In the genomic region with DNA sequence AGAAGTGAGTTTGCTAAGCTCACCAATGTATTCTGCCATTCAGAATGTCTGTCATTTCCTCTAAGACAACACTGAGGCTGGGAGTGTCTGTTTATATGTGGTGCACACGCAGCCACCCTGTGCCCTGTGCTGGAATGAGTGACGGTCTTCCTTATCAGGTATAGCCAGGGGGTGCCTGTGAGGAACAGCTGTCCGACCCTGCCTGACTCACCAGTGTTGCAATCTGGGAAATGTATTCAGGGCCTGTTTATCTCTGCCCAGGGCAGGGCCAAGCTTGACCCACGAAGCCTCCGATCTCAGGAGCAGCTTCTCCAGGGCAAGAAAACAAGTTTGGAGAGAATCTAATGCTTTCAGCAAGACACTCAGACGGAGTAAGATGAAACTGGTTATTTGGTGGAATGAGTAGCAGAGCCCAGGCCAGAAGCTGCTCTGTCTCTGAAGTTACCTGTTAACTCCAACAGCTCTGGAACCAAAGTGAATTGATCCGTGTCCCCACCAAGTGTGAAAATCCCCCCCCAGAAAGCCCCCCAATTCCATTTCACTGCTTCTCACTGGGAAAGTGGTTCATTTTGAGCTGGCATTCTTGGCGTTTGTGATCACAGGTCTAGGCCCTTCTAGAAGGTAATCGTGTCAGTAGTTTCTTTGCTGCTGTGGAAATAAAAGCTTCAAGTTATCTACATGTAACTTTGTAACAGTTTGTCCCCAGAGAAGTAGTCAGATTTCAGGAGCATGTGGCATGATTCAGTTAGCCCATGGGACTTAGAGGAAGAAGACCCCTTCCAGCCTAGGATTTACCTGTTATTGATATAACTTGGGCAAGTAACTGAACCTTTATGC, we compare ENCODE assay signal across 1 cellular context.
TF ChIP-seq lines count a peak whose summit lies in the region.

No MANE protein-coding gene starts in this region.

TF ChIP-seq in HepG2, 621 proteins besides CTCF, POLR2A, EP300 and RAD21 (continued from another document and continues in another):
- TF ChIP-seq HNF1B (CRISPR knock-in tag; IDR thresholded peaks at IDR 0.05) (peak; percentile 86), FOSL2 (CRISPR knock-in tag; IDR thresholded peaks at IDR 0.05) (peak; percentile 99), SALL1 (CRISPR knock-in tag; IDR thresholded peaks at IDR 0.05) (peak; percentile 88), IRX3 (CRISPR knock-in tag; IDR thresholded peaks at IDR 0.05; ENCODE audit: borderline replicate concordance, low read depth) (no peak), RXRB (CRISPR knock-in tag; IDR thresholded peaks at IDR 0.05; ENCODE audit: borderline replicate concordance) (peak; percentile 73; the same call in 1 of the 2 replicates), SMAD1 (CRISPR knock-in tag; IDR thresholded peaks at IDR 0.05; ENCODE audit: borderline replicate concordance, low read depth) (no peak), ZNF143 (CRISPR knock-in tag; IDR thresholded peaks at IDR 0.05) (peak; percentile 78), KDM2A (CRISPR knock-in tag; IDR thresholded peaks at IDR 0.05; ENCODE audit: borderline replicate concordance, low read depth) (peak; percentile 70; the same call in 1 of the 2 replicates), ZBTB21 (CRISPR knock-in tag; IDR thresholded peaks at IDR 0.05) (0 out of 2 replicates have a peak, but pooled peaks have one; percentile 15), FOXA3 (CRISPR knock-in tag; IDR thresholded peaks at IDR 0.05) (peak; percentile 68), NCOA2 (CRISPR knock-in tag; IDR thresholded peaks at IDR 0.05) (peak; percentile 20; the same call in 1 of the 2 replicates), STAT6 (CRISPR knock-in tag; IDR thresholded peaks at IDR 0.05; ENCODE audit: borderline replicate concordance) (no peak), CHCHD3 (CRISPR knock-in tag; IDR thresholded peaks at IDR 0.05) (no peak), NFKBIZ (CRISPR knock-in tag; IDR thresholded peaks at IDR 0.05) (0 out of 2 replicates have a peak, but pooled peaks have one; percentile 23), GTF2F1 (IDR thresholded peaks at IDR 0.05; ENCODE audit: low read length) (no peak), ZNF775 (CRISPR knock-in tag; IDR thresholded peaks at IDR 0.05; ENCODE audit: borderline replicate concordance) (no peak), SIN3A (IDR thresholded peaks at IDR 0.05; ENCODE audit: borderline replicate concordance, low read depth, low read length) (peak; percentile 60; the same call in 1 of the 2 replicates), ZBTB20 (CRISPR knock-in tag; IDR thresholded peaks at IDR 0.05; ENCODE audit: borderline replicate concordance, low read depth) (peak; percentile 47; the same call in 1 of the 2 replicates), ZNF790 (CRISPR knock-in tag; IDR thresholded peaks at IDR 0.05; ENCODE audit: borderline replicate concordance) (no peak), POLR2G (IDR thresholded peaks at IDR 0.05; ENCODE audit: low read depth, low read length) (peak; percentile 48; the same call in 1 of the 2 replicates), DMAP1 (CRISPR knock-in tag; IDR thresholded peaks at IDR 0.05) (no peak), GATAD2A (CRISPR knock-in tag; IDR thresholded peaks at IDR 0.05) (peak; percentile 76), MYC (CRISPR knock-in tag; IDR thresholded peaks at IDR 0.05; ENCODE audit: borderline replicate concordance) (peak; percentile 35; the same call in 1 of the 2 replicates), GATA4 (IDR thresholded peaks at IDR 0.05; ENCODE audit: borderline replicate concordance, low read depth) (peak; percentile 47; the same call in 1 of the 2 replicates), NR2C2 (CRISPR knock-in tag; IDR thresholded peaks at IDR 0.05; ENCODE audit: borderline replicate concordance) (peak; percentile 50; the same call in 1 of the 2 replicates), ASH2L (IDR thresholded peaks at IDR 0.05; ENCODE audit: insufficient read length, low read depth, low read length) (no peak), MXI1 (IDR thresholded peaks at IDR 0.05; ENCODE audit: borderline replicate concordance, low read depth, low read length) (peak; percentile 29; the same call in 1 of the 3 replicates), FOXA1 (IDR thresholded peaks at IDR 0.05) (no peak), FOXA1 (CRISPR knock-in tag; IDR thresholded peaks at IDR 0.05) (peak; percentile 49; the same call in 1 of the 2 replicates), ZNF234 (CRISPR knock-in tag; conservative IDR thresholded peaks at IDR 0.05) (no peak), TP53 (CRISPR knock-in tag; conservative IDR thresholded peaks at IDR 0.05) (0 out of 2 replicates have a peak, but pooled peaks have one; percentile 41), SRF (IDR thresholded peaks at IDR 0.05; ENCODE audit: low read depth, low read length) (no peak), SPEN (CRISPR knock-in tag; IDR thresholded peaks at IDR 0.05; ENCODE audit: low read depth) (peak; percentile 70)
- TF ChIP-seq, protein P1, sequence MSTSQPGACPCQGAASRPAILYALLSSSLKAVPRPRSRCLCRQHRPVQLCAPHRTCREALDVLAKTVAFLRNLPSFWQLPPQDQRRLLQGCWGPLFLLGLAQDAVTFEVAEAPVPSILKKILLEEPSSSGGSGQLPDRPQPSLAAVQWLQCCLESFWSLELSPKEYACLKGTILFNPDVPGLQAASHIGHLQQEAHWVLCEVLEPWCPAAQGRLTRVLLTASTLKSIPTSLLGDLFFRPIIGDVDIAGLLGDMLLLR (CRISPR knock-in tag; IDR thresholded peaks at IDR 0.05) = no peak
- TF ChIP-seq, protein P2, sequence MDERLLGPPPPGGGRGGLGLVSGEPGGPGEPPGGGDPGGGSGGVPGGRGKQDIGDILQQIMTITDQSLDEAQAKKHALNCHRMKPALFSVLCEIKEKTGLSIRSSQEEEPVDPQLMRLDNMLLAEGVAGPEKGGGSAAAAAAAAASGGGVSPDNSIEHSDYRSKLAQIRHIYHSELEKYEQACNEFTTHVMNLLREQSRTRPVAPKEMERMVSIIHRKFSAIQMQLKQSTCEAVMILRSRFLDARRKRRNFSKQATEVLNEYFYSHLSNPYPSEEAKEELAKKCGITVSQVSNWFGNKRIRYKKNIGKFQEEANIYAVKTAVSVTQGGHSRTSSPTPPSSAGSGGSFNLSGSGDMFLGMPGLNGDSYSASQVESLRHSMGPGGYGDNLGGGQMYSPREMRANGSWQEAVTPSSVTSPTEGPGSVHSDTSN (CRISPR knock-in tag; IDR thresholded peaks at IDR 0.05) = peak; percentile 59; the same call in 1 of the 2 replicates
- TF ChIP-seq, protein P3, sequence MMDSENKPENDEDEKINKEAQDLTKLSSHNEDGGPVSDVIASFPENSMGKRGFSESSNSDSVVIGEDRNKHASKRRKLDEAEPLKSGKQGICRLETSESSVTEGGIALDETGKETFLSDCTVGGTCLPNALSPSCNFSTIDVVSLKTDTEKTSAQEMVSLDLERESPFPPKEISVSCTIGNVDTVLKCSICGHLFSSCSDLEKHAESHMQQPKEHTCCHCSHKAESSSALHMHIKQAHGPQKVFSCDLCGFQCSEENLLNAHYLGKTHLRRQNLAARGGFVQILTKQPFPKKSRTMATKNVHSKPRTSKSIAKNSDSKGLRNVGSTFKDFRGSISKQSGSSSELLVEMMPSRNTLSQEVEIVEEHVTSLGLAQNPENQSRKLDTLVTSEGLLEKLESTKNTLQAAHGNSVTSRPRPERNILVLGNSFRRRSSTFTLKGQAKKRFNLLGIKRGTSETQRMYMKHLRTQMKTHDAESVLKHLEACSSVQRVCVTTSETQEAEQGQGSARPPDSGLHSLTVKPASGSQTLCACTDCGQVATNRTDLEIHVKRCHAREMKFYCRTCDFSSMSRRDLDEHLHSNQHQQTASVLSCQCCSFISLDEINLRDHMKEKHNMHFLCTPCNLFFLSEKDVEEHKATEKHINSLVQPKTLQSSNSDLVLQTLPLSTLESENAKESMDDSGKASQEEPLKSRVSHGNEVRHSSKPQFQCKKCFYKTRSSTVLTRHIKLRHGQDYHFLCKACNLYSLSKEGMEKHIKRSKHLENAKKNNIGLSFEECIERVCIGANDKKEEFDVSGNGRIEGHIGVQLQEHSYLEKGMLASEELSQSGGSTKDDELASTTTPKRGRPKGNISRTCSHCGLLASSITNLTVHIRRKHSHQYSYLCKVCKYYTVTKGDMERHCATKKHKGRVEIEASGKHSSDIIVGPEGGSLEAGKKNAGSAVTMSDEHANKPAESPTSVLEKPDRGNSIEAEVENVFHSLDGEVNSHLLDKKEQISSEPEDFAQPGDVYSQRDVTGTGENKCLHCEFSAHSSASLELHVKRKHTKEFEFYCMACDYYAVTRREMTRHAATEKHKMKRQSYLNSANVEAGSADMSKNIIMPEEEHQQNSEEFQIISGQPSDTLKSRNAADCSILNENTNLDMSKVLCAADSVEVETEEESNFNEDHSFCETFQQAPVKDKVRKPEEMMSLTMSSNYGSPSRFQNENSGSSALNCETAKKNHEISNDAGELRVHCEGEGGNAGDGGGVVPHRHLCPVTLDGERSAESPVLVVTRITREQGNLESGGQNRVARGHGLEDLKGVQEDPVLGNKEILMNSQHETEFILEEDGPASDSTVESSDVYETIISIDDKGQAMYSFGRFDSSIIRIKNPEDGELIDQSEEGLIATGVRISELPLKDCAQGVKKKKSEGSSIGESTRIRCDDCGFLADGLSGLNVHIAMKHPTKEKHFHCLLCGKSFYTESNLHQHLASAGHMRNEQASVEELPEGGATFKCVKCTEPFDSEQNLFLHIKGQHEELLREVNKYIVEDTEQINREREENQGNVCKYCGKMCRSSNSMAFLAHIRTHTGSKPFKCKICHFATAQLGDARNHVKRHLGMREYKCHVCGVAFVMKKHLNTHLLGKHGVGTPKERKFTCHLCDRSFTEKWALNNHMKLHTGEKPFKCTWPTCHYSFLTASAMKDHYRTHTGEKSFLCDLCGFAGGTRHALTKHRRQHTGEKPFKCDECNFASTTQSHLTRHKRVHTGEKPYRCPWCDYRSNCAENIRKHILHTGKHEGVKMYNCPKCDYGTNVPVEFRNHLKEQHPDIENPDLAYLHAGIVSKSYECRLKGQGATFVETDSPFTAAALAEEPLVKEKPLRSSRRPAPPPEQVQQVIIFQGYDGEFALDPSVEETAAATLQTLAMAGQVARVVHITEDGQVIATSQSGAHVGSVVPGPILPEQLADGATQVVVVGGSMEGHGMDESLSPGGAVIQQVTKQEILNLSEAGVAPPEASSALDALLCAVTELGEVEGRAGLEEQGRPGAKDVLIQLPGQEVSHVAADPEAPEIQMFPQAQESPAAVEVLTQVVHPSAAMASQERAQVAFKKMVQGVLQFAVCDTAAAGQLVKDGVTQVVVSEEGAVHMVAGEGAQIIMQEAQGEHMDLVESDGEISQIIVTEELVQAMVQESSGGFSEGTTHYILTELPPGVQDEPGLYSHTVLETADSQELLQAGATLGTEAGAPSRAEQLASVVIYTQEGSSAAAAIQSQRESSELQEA (CRISPR knock-in tag; IDR thresholded peaks at IDR 0.05; ENCODE audit: not compliant biosample characterization) = no peak
- TF ChIP-seq, protein P4, sequence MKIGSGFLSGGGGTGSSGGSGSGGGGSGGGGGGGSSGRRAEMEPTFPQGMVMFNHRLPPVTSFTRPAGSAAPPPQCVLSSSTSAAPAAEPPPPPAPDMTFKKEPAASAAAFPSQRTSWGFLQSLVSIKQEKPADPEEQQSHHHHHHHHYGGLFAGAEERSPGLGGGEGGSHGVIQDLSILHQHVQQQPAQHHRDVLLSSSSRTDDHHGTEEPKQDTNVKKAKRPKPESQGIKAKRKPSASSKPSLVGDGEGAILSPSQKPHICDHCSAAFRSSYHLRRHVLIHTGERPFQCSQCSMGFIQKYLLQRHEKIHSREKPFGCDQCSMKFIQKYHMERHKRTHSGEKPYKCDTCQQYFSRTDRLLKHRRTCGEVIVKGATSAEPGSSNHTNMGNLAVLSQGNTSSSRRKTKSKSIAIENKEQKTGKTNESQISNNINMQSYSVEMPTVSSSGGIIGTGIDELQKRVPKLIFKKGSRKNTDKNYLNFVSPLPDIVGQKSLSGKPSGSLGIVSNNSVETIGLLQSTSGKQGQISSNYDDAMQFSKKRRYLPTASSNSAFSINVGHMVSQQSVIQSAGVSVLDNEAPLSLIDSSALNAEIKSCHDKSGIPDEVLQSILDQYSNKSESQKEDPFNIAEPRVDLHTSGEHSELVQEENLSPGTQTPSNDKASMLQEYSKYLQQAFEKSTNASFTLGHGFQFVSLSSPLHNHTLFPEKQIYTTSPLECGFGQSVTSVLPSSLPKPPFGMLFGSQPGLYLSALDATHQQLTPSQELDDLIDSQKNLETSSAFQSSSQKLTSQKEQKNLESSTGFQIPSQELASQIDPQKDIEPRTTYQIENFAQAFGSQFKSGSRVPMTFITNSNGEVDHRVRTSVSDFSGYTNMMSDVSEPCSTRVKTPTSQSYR (CRISPR knock-in tag; IDR thresholded peaks at IDR 0.05; ENCODE audit: borderline replicate concordance) = 0 out of 2 replicates have a peak, but pooled peaks have one; percentile 36
- TF ChIP-seq, protein P5, sequence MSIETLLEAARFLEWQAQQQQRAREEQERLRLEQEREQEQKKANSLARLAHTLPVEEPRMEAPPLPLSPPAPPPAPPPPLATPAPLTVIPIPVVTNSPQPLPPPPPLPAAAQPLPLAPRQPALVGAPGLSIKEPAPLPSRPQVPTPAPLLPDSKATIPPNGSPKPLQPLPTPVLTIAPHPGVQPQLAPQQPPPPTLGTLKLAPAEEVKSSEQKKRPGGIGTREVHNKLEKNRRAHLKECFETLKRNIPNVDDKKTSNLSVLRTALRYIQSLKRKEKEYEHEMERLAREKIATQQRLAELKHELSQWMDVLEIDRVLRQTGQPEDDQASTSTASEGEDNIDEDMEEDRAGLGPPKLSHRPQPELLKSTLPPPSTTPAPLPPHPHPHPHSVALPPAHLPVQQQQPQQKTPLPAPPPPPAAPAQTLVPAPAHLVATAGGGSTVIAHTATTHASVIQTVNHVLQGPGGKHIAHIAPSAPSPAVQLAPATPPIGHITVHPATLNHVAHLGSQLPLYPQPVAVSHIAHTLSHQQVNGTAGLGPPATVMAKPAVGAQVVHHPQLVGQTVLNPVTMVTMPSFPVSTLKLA (IDR thresholded peaks at IDR 0.05) = 0 out of 2 replicates have a peak, but pooled peaks have one; percentile 14
